Comparison of ENCODE assay signal across 7 cellular contexts in the genomic region with DNA sequence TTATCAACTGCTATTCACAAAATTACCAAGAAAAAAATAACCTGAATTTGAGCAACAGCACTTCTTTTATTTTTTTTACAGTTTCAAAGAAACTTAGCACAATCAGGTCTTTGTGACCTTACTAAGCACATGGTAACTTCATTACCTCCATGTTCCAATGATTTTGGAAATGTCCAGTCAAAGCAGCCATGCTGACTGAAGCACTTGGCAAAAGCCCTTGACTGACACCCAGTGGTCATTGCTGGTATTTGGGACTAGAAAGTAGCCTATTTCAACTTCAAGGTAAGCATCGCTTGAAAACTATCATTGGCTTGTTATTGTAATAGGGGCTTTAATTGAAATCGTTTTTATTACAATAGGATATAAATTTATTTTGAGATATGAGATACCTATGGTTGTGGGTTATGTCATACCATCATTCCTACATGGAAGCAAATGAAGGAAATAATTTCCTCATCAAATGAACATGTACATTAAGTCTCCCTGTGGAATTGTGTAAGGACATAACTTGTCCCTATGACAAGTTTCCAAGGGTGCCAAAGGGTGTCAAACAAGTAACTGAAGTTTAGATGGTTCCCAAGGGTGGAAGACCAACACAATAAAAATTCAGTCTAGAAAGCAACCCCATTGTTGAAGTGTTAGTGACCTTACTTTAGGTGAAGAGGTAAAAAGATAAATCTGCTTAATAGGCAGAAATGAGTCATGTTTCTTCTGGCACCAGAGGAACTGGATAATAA.
DNase-seq lines count a peak whose midpoint lies in the region; ATAC-seq and TF ChIP-seq lines count a peak whose summit lies in the region.

No MANE protein-coding gene starts in this region.

- H3K4me3 ChIP-seq in GM06990 (replicated peaks; ENCODE audit: low read depth, low read length): no peak overlapping the region

- TF ChIP-seq CTCF in GM06990 (IDR thresholded peaks at IDR 0.05; ENCODE audit: insufficient read depth, low read length, poor library complexity, severe bottlenecking): peak; percentile 90

- H3K36me3 ChIP-seq in GM06990 (ENCODE audit: control insufficient read depth, insufficient read depth, low read length): no peaks in the 10 kb centered on the region

- DNase-seq in GM06990 (ENCODE audit: extremely low read depth, insufficient read length) (no peak), HK-2 (ENCODE audit: unreplicated experiment) (peak; percentile 32), OCI-M2 (lab: John Stamatoyannopoulos, UW; ENCODE audit: unreplicated experiment) (peak; percentile 23), amygdala (lab: John Stamatoyannopoulos, UW) (peak in 38 of 56 donors; percentile 0 to 79 (median 9)), hippocampal formation (lab: John Stamatoyannopoulos, UW) (peak; percentile 4 to 25), smooth muscle cell of the brain vasculature (ENCODE audit: low read depth, low spot score) (peak; percentile 47)

- no peaks in the 10 kb centered on the region for H3K27me3 ChIP-seq in GM06990 (replicated peaks; ENCODE audit: control insufficient read depth, insufficient read depth, low read length)

- peak; percentile 93 for ATAC-seq in GM21515 (IDR thresholded peaks at IDR 0.05; ENCODE audit: unreplicated experiment)
